ENCODE assay signal across 9 cellular contexts in the genomic region with DNA sequence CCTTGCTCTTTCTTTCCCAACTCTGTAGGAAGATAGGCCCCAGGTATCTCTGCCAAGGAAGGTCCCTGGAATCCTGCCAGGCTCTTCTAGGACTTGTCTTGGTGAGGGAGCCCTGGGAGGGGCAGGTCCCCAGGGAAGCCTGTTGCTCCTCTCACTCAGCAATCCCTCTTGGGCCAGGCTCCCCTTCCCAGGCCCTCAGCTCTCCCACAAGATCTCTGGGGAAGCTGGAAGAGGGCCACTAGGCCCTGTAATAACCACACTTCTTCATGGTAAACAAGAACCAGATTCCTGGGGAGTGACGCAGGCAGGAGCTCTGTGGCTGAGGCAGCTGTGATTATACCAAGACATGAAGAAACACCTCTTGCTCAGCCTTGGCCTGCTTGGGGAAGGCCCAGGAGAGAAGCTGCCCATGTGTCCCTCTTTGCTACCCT. TPM values are rescaled to one million over a fixed set of nuclear protein-coding genes. Genes with fewer than 3 reads are reported as not detected.
DNase-seq lines count a peak whose midpoint lies in the region; ATAC-seq and TF ChIP-seq lines count a peak whose summit lies in the region.
"Had no signal": no experiment of that assay in that cellular context is flagged by ENCODE, and none has a peak within 500 bp of the region (broad histone marks: within the 10 kb centered on the region; RNA-seq: fewer than 3 reads in every experiment).

No MANE protein-coding gene starts in this region.

- TF ChIP-seq CTCF in mammary epithelial cell (conservative IDR thresholded peaks at IDR 0.05 in 1 of 2, IDR thresholded peaks at IDR 0.05 in 1 of 2; ENCODE audit: extremely low read depth in 1 of 2, insufficient read depth in 1 of 2, low read depth in 1 of 2, low read length in 2 of 2) (no peak), lower lobe of right lung (IDR thresholded peaks at IDR 0.05) (no peak)

- H3K9me3 ChIP-seq in mammary epithelial cell (replicated peaks; ENCODE audit: insufficient read depth, low read length) (no peaks in the 10 kb centered on the region), lower lobe of right lung (no peaks in the 10 kb centered on the region)

- H3K27ac ChIP-seq in mammary epithelial cell (ENCODE audit: insufficient read depth, low read depth, low read length) (peak overlapping the region; percentile 57), lower lobe of right lung (peak overlapping the region; percentile 74)

- H3K27me3 ChIP-seq in mammary epithelial cell (ENCODE audit: insufficient read depth, low read length): no peaks in the 10 kb centered on the region
- H3K27me3 ChIP-seq in lower lobe of right lung (ENCODE audit: low read depth): no peaks in the 10 kb centered on the region

- dilution Hi-C loops in mammary epithelial cell (cut with HindIII; ENCODE audit: low sequenced_read_pairs): no loop called here

- CTCF ChIA-PET in mammary epithelial cell (lab: Charles Lee; ENCODE audit: low non-redundant PET): interaction anchor here (0.5 to 0.6 kb wide), 4 partner anchors 10 to 63 kb away, joined by 3 to 4 read pairs (median 4); partner anchors contain the start of genes DYRK3 and EIF2D

- H3K4me2 ChIP-seq in mammary epithelial cell (ENCODE audit: insufficient read depth, low read depth, low read length): peak overlapping the region; percentile 41

- H2AFZ ChIP-seq in mammary epithelial cell (ENCODE audit: low read depth, low read length): peak overlapping the region; percentile 77

- 20% methylated on average over 1 of the region's 1 CpG for WGBS in mammary epithelial cell (ENCODE audit: low coverage, missing lambda C conversion rate)

- H3K36me3 ChIP-seq in mammary epithelial cell (ENCODE audit: insufficient read depth, low read length): no peaks in the 10 kb centered on the region
- no peaks in the 10 kb centered on the region for H3K36me3 ChIP-seq in lower lobe of right lung

- H3K79me2 ChIP-seq in mammary epithelial cell (ENCODE audit: insufficient read depth, low read length): no peaks in the 10 kb centered on the region

- H3K4me1 ChIP-seq in mammary epithelial cell (ENCODE audit: insufficient read depth, low read length) (peaks cover 15% of the 10 kb centered on the region), lower lobe of right lung (peaks cover 37% of the 10 kb centered on the region)

- peak; percentile 93 to 95 for ATAC-seq in lower lobe of right lung
- no peak for ATAC-seq in GM21529 (IDR thresholded peaks at IDR 0.05; ENCODE audit: unreplicated experiment)

- H3K4me3 ChIP-seq in mammary epithelial cell (replicated peaks in 1 of 3; ENCODE audit: insufficient read depth in 1 of 3, low read depth in 2 of 3, low read length in 3 of 3): no peak overlapping the region
- H3K4me3 ChIP-seq in lower lobe of right lung: no peak overlapping the region

- H4K20me1 ChIP-seq in mammary epithelial cell (ENCODE audit: insufficient read depth, low read length): no peaks in the 10 kb centered on the region

- in situ Hi-C loops in mammary epithelial cell (cut with MboI; ENCODE audit: low sequenced_read_pairs in 2 of 2): no loop called here

- peak; percentile 23 for DNase-seq in NCI-H146 (lab: John Stamatoyannopoulos, UW)
- DNase-seq in NCI-H146 treated with DMSO at 0.1 percent for 48 hours (lab: John Stamatoyannopoulos, UW; ENCODE audit: unreplicated experiment): no peak
- DNase-seq in mammary epithelial cell: peak; percentile 95
- DNase-seq in lower lobe of right lung: peak; percentile 85
- DNase-seq in ureter (ENCODE audit: low spot score): peak; percentile 82
- no peak for DNase-seq in NCI-H345 treated with DMSO at 0.1 percent for 48 hours (lab: John Stamatoyannopoulos, UW; ENCODE audit: unreplicated experiment)
- DNase-seq in hippocampal formation (lab: John Stamatoyannopoulos, UW): no peak
- DNase-seq: NCI-H1105 had no signal

- BruUV-seq in mammary epithelial cell (replicated peaks; lab: Mats Ljungman, UMichigan): no TSS peak

- intact Hi-C loops in mammary epithelial cell (cut with micrococcal nuclease) (no loop called here), lower lobe of right lung (cut with DNase I) (no loop called here)

- H3K9ac ChIP-seq in mammary epithelial cell (ENCODE audit: insufficient read depth, low read length): peak overlapping the region; percentile 19

RNA-seq across cellular contexts. Expression of gene MAPKAPK2, which starts 9.9 kb away (rescaled TPM):
- 10 to 100 TPM; 44.2 to 77.5 TPM for total RNA-seq in mammary epithelial cell
- 57.4 TPM for polyA plus RNA-seq in mammary epithelial cell
- 69.6 TPM for polyA minus RNA-seq in mammary epithelial cell
- total RNA-seq in lower lobe of right lung: 87.0 TPM
- total RNA-seq in ureter: 69.8 TPM

RNA-seq across cellular contexts. Expression of gene DYRK3, which starts 39.4 kb away (rescaled TPM):
- total RNA-seq in mammary epithelial cell (10 to 100 TPM; 23.2 to 35.3 TPM), lower lobe of right lung (6.4 TPM), ureter (4.8 TPM)
- polyA plus RNA-seq in mammary epithelial cell: 12.3 TPM
- polyA minus RNA-seq in mammary epithelial cell: 22.6 TPM

Comparison
In these comparisons a context has a peak if more than half of its experiments do, and no peak if none do; other contexts are left out.
1. DNase-seq: peak in NCI-H146 (single experiment), mammary epithelial cell (single experiment), lower lobe of right lung (single experiment) and ureter (single experiment); none in NCI-H146 treated with DMSO at 0.1 percent for 48 hours (single experiment), NCI-H345 treated with DMSO at 0.1 percent for 48 hours (single experiment) and hippocampal formation (0 of 2).